27 cellular contexts compared by ENCODE assay signal in genomic region chr7:22762866-22763265, GRCh38. TPM values are rescaled to one million over a fixed set of nuclear protein-coding genes. Genes with fewer than 3 reads are reported as not detected.
"Had no signal": no experiment of that assay in that cellular context is flagged by ENCODE, and none has a peak within 500 bp of the region (broad histone marks: within the 10 kb centered on the region; RNA-seq: fewer than 3 reads in every experiment).

No MANE protein-coding gene starts in this region.

- H3K4me3 ChIP-seq: gastroesophageal sphincter, heart left ventricle, hepatocyte, lower lobe of right lung, ovary, psoas muscle, thoracic aorta, transverse colon, upper lobe of right lung, uterus had no signal

- H3K4me1 ChIP-seq: foreskin keratinocyte, gastroesophageal sphincter, heart left ventricle, lower lobe of right lung, psoas muscle, transverse colon, upper lobe of right lung, uterus had no signal

- H3K36me3 Mint-ChIP-seq: natural killer cell had no signal

- ATAC-seq: effector memory CD8-positive, alpha-beta T cell; foreskin keratinocyte; gastroesophageal sphincter; heart left ventricle; left colon; left ventricle myocardium superior; natural killer cell; psoas muscle; right cardiac atrium; stimulated activated naive B cell treated with anti-CD40 and anti-IgM and Interleukin-4, amounts not matched to agents 10 μg/mL and 1 μg/mL and 100 μg/mL, for 72 hours; upper lobe of right lung had no signal

- FAIRE-seq: islet of Langerhans, small intestine had no signal

- H3K36me3 ChIP-seq: gastroesophageal sphincter, heart left ventricle, lower lobe of right lung, ovary, thoracic aorta, transverse colon, upper lobe of right lung, uterus had no signal

- DNase-seq: cortex of kidney; effector memory CD8-positive, alpha-beta T cell; foreskin keratinocyte; heart left ventricle; kidney glomerular epithelial cell; left colon; left ventricle myocardium superior; lower lobe of right lung; natural killer cell; occipital lobe; ovary; posterior cingulate gyrus; psoas muscle; right cardiac atrium; small intestine; stimulated activated CD4-positive, alpha-beta T cell treated with anti-CD3 and anti-CD28 coated beads, Interleukin-15, amount 100 ng/mL, for 24 hours; stimulated activated CD4-positive, alpha-beta T cell treated with anti-CD3 and anti-CD28 coated beads, Interleukin-2, amount 100 ng/mL, for 48 hours; stimulated activated naive B cell treated with anti-CD40 and anti-IgM and Interleukin-4, amounts not matched to agents 10 μg/mL and 1 μg/mL and 100 μg/mL, for 72 hours; transverse colon; upper lobe of right lung; uterus had no signal

- H3K4me1 Mint-ChIP-seq: natural killer cell had no signal

- H3K79me2 ChIP-seq: hepatocyte had no signal

- H3K27ac Mint-ChIP-seq: effector memory CD8-positive, alpha-beta T cell; natural killer cell; stimulated activated naive B cell treated with anti-CD40 and anti-IgM and Interleukin-4, amounts not matched to agents 10 μg/mL and 1 μg/mL and 100 μg/mL, for 72 hours; stimulated activated naive CD8-positive, alpha-beta T cell treated with anti-CD3 and anti-CD28 coated beads, Interleukin-15, Interleukin-2, amounts not matched to agents 100 ng/mL and 50 ng/mL, for 24 hours had no signal

- H3K4me3 Mint-ChIP-seq: effector memory CD8-positive, alpha-beta T cell; natural killer cell; stimulated activated naive B cell treated with anti-CD40 and anti-IgM and Interleukin-4, amounts not matched to agents 10 μg/mL and 1 μg/mL and 100 μg/mL, for 72 hours; stimulated activated naive CD8-positive, alpha-beta T cell treated with anti-CD3 and anti-CD28 coated beads, Interleukin-15, Interleukin-2, amounts not matched to agents 100 ng/mL and 50 ng/mL, for 24 hours had no signal

- H3K27me3 ChIP-seq: gastroesophageal sphincter, heart left ventricle, hepatocyte, ovary, transverse colon, upper lobe of right lung, uterus had no signal

- H3K27ac ChIP-seq: foreskin keratinocyte, gastroesophageal sphincter, heart left ventricle, hepatocyte, lower lobe of right lung, ovary, psoas muscle, thoracic aorta, transverse colon, upper lobe of right lung, uterus had no signal

- H3K9me3 ChIP-seq: ovary, psoas muscle, transverse colon, uterus had no signal

- H3K9me3 Mint-ChIP-seq: effector memory CD8-positive, alpha-beta T cell; natural killer cell; stimulated activated naive CD8-positive, alpha-beta T cell treated with anti-CD3 and anti-CD28 coated beads, Interleukin-15, Interleukin-2, amounts not matched to agents 100 ng/mL and 50 ng/mL, for 24 hours had no signal

- H3K4me2 ChIP-seq: hepatocyte had no signal

- H2AFZ ChIP-seq: hepatocyte had no signal

RNA-seq across cellular contexts. Expression of gene IL6, which starts 35.9 kb away (rescaled TPM):
- total RNA-seq: occipital lobe had no signal
- polyA plus RNA-seq: neural cell had no signal
